14 cellular contexts compared by ENCODE assay signal in genomic region chr19:5717215-5717614, GRCh38. TPM values are rescaled to one million over a fixed set of nuclear protein-coding genes. Genes with fewer than 3 reads are reported as not detected.
DNase-seq lines count a peak whose midpoint lies in the region; ATAC-seq lines count a peak whose summit lies in the region.
"Had no signal": no experiment of that assay in that cellular context is flagged by ENCODE, and none has a peak within 500 bp of the region (broad histone marks: within the 10 kb centered on the region; RNA-seq: fewer than 3 reads in every experiment).

No MANE protein-coding gene starts in this region.

- H3K9ac ChIP-seq in NT2/D1 (ENCODE audit: insufficient read length, low read depth) (peak overlapping the region; percentile 11), trophoblast cell (ENCODE audit: low read length) (no peak overlapping the region)

- H3K9me3 ChIP-seq in NT2/D1 (ENCODE audit: insufficient read depth, low read length): no peaks in the 10 kb centered on the region
- no peaks in the 10 kb centered on the region for H3K9me3 ChIP-seq in trophoblast cell (ENCODE audit: insufficient read depth, low read depth, low read length)
- H3K9me3 ChIP-seq: SJSA1, thyroid gland had no signal

- H4K12ac ChIP-seq in trophoblast cell (ENCODE audit: low read depth, low read length): no peak overlapping the region

- H2BK120ac ChIP-seq in trophoblast cell (ENCODE audit: insufficient read depth, low read length, poor library complexity): no peak overlapping the region

- H2AFZ ChIP-seq in trophoblast cell (ENCODE audit: insufficient read depth, low read length, poor library complexity): no peak overlapping the region

- H3K27me3 ChIP-seq in NT2/D1 (ENCODE audit: insufficient read depth, insufficient read length) (no peaks in the 10 kb centered on the region), trophoblast cell (ENCODE audit: insufficient read depth, low read length) (no peaks in the 10 kb centered on the region)
- H3K27me3 ChIP-seq: SJSA1, thyroid gland had no signal

- H2AK5ac ChIP-seq in trophoblast cell (ENCODE audit: low read length): no peak overlapping the region

- H3K36me3 Mint-ChIP-seq in activated T-cell treated with anti-CD3 and anti-CD28 coated beads, Interleukin-2, amount 50 U/mL, for 24 hours (ENCODE audit: low read depth): peaks cover 69% of the 10 kb centered on the region
- H3K36me3 Mint-ChIP-seq in central memory CD8-positive, alpha-beta T cell (ENCODE audit: insufficient read depth): peaks cover 26% of the 10 kb centered on the region

- no peak for DNase-seq in activated T-cell treated with anti-CD3 and anti-CD28 coated beads, Interleukin-2, amount 50 U/mL, for 24 hours
- no peak for DNase-seq in activated T-cell treated with anti-CD3 and anti-CD28 coated beads, Interleukin-2, amount 50 U/mL, for 48 hours
- no peak for DNase-seq in NT2/D1 (ENCODE audit: low read depth, low spot score)
- DNase-seq in central memory CD8-positive, alpha-beta T cell (ENCODE audit: low spot score in 2 of 2): no peak
- DNase-seq in trophoblast cell: no peak
- no peak for DNase-seq in NCI-H526 treated with DMSO at 0.1 percent for 48 hours (lab: John Stamatoyannopoulos, UW)
- DNase-seq in NCI-H1930 (lab: John Stamatoyannopoulos, UW): no peak
- DNase-seq in cortex of kidney (lab: John Stamatoyannopoulos, UW): no peak
- DNase-seq: activated CD4-positive, alpha-beta T cell treated with anti-CD3 and anti-CD28 coated beads, Interleukin-2, amount 50 U/mL, for 48 hours; NCI-H1092 treated with DMSO at 0.1 percent for 48 hours; NCI-H510A treated with DMSO at 0.1 percent for 48 hours; thyroid gland had no signal

- no peak overlapping the region for H3K23ac ChIP-seq in trophoblast cell (ENCODE audit: low read length)

- no CpG with 5 or more reads among the region's 5 CpGs for WGBS in trophoblast cell (ENCODE audit: extremely low coverage, insufficient coverage, insufficient read length)

- H3K4me1 ChIP-seq in NT2/D1 (ENCODE audit: insufficient read depth, insufficient read length) (peaks cover 5% of the 10 kb centered on the region), trophoblast cell (ENCODE audit: control insufficient read depth in 1 of 2, insufficient read depth in 2 of 2, low read length in 2 of 2) (peaks cover 0 to 7% of the 10 kb centered on the region in 2 experiments)

- no peak overlapping the region for H3K27ac ChIP-seq in trophoblast cell (ENCODE audit: low read depth, low read length)
- H3K27ac ChIP-seq: thyroid gland had no signal

- peaks cover 20% of the 10 kb centered on the region for H3K79me2 ChIP-seq in trophoblast cell (ENCODE audit: control insufficient read depth, insufficient read depth, low read length, poor library complexity)

- H3K36me3 ChIP-seq in NT2/D1 (ENCODE audit: insufficient read depth, insufficient read length, low read length): peaks cover 49% of the 10 kb centered on the region
- peaks cover 22 to 23% of the 10 kb centered on the region in 2 experiments for H3K36me3 ChIP-seq in trophoblast cell (ENCODE audit: control insufficient read depth in 1 of 2, insufficient read depth in 2 of 2, low read length in 2 of 2)

- H3K27ac Mint-ChIP-seq in activated T-cell treated with anti-CD3 and anti-CD28 coated beads, Interleukin-2, amount 50 U/mL, for 24 hours: peak overlapping the region; percentile 100
- H3K27ac Mint-ChIP-seq in central memory CD8-positive, alpha-beta T cell (ENCODE audit: low read depth): peak overlapping the region; percentile 80

- H3K4me2 ChIP-seq in trophoblast cell (ENCODE audit: low read length): no peak overlapping the region

- no peak overlapping the region for H3K18ac ChIP-seq in trophoblast cell (ENCODE audit: low read length)

- no peaks in the 10 kb centered on the region for H3K9me3 Mint-ChIP-seq in activated T-cell treated with anti-CD3 and anti-CD28 coated beads, Interleukin-2, amount 50 U/mL, for 24 hours
- H3K9me3 Mint-ChIP-seq in central memory CD8-positive, alpha-beta T cell: no peaks in the 10 kb centered on the region
- H3K9me3 Mint-ChIP-seq: memory B cell had no signal

- H4K91ac ChIP-seq in trophoblast cell (ENCODE audit: low read depth, low read length): no peak overlapping the region

- no peak overlapping the region for H2BK12ac ChIP-seq in trophoblast cell (ENCODE audit: low read length)

- H2BK5ac ChIP-seq in trophoblast cell (ENCODE audit: low read depth, low read length, poor library complexity): no peak overlapping the region

- H3K4ac ChIP-seq in trophoblast cell (ENCODE audit: low read depth, low read length): peak overlapping the region; percentile 87

- no peak overlapping the region for H4K8ac ChIP-seq in trophoblast cell (ENCODE audit: low read depth, low read length)

- no peak for ATAC-seq in central memory CD8-positive, alpha-beta T cell (replicated peaks; ENCODE audit: extremely low read depth, poor library complexity, severe bottlenecking)

- H3K4me3 ChIP-seq in NT2/D1 (ENCODE audit: insufficient read length, low read depth) (no peak overlapping the region), trophoblast cell (ENCODE audit: low read depth, low read length) (no peak overlapping the region)
- H3K4me3 ChIP-seq: SJSA1, thyroid gland had no signal

- H3K79me1 ChIP-seq in trophoblast cell (ENCODE audit: low read length): peaks cover 9% of the 10 kb centered on the region

- H3K27me3 Mint-ChIP-seq in activated T-cell treated with anti-CD3 and anti-CD28 coated beads, Interleukin-2, amount 50 U/mL, for 24 hours: no peaks in the 10 kb centered on the region
- H3K27me3 Mint-ChIP-seq in central memory CD8-positive, alpha-beta T cell: no peaks in the 10 kb centered on the region
- H3K27me3 Mint-ChIP-seq: memory B cell had no signal

- peak overlapping the region; percentile 97 for H3K4me3 Mint-ChIP-seq in activated T-cell treated with anti-CD3 and anti-CD28 coated beads, Interleukin-2, amount 50 U/mL, for 24 hours
- H3K4me3 Mint-ChIP-seq in central memory CD8-positive, alpha-beta T cell: peak overlapping the region; percentile 22

- H3K14ac ChIP-seq in trophoblast cell (ENCODE audit: low read length): no peak overlapping the region

- H3K4me1 Mint-ChIP-seq in activated T-cell treated with anti-CD3 and anti-CD28 coated beads, Interleukin-2, amount 50 U/mL, for 24 hours (ENCODE audit: low read depth): peaks cover 35% of the 10 kb centered on the region
- peaks cover 13% of the 10 kb centered on the region for H3K4me1 Mint-ChIP-seq in central memory CD8-positive, alpha-beta T cell

RNA-seq across cellular contexts. Expression of gene LONP1, which starts 2.7 kb away (rescaled TPM):
- 37.6 and 38.8 TPM in 2 replicates for polyA plus RNA-seq in trophoblast cell (2013)

RNA-seq across cellular contexts. Expression of gene CATSPERD, which starts 3.2 kb away (rescaled TPM):
- 0.11 and 0.19 TPM in 2 replicates for polyA plus RNA-seq in trophoblast cell (2013)

RNA-seq across cellular contexts. Expression of gene RPL36, which starts 27.1 kb away (rescaled TPM):
- 1,527 and 1,530 TPM in 2 replicates for polyA plus RNA-seq in trophoblast cell (2013)

RNA-seq across cellular contexts. Expression of gene HSD11B1L, which starts 36.4 kb away (rescaled TPM):
- polyA plus RNA-seq in trophoblast cell (2013): 8.4 and 8.7 TPM in 2 replicates

RNA-seq across cellular contexts. Expression of gene MICOS13, which starts 36.9 kb away (rescaled TPM):
- polyA plus RNA-seq in trophoblast cell (2013): 31.3 and 32.4 TPM in 2 replicates
